Comparison of ENCODE assay signal across 9 cellular contexts in the genomic region with DNA sequence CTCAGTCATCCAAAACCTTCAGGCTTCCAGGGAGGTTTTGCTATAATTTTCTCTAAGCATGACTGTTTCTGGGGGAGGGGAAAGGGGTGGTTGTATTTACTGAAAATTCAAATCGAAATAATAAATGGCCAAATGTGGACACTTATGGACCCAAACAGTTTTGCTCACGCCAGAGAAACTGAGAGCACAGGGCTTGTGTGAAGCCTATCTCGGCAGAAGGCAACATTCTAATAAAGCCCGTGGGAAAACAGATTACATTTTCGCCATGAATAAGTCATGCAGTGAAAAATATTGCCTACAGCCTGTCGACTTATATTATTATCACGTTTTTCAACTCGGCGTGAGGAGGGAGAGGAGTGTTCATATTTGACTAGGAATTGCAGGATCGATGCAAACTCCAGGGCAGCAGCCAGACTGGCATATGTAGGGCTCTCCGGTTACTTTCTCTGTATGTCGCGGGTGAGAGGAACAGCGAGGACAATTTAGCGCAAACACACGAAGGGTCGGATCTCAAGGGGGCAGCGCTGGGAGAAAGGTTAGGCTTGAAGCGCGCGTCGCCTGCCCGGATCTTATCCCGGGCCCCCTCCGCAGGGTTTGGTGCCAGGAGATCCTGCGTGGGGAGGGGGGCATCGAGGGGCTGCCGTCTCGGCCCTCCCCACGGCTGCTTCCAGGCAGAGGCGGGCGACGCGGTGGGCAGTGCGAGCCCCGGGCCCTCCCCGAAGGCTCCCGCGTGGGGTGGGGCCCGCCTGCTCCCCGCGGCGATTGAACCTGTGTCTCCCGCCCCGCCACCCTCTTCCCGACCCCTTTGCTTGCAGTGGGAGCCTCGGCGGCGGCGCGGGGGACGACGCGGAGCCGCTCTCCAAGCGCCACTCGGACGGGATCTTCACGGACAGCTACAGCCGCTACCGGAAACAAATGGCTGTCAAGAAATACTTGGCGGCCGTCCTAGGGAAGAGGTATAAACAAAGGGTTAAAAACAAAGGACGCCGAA. TPM values are rescaled to one million over a fixed set of nuclear protein-coding genes. Genes with fewer than 3 reads are reported as not detected.
A peak's percentile ranks its signal among the peaks of the same experiment; 100 is the strongest.
DNase-seq lines count a peak whose midpoint lies in the region; ATAC-seq lines count a peak whose summit lies in the region.
"Had no signal": no experiment of that assay in that cellular context is flagged by ENCODE, and none has a peak within 500 bp of the region (broad histone marks: within the 10 kb centered on the region; RNA-seq: fewer than 3 reads in every experiment).

No MANE protein-coding gene starts in this region.

- H3K9me3 Mint-ChIP-seq in stimulated activated effector memory CD8-positive, alpha-beta T cell treated with anti-CD3 and anti-CD28 coated beads, Interleukin-12 subunit alpha, Interleukin-12 subunit beta, amount 100 ng/mL, for 72 hours = peaks cover 3% of the 10 kb centered on the region

- H3K27ac ChIP-seq in right cardiac atrium (ENCODE audit: low read length) = no peak overlapping the region

- no peaks in the 10 kb centered on the region for H3K4me1 ChIP-seq in NT2/D1 (ENCODE audit: insufficient read depth, insufficient read length)
- peaks cover 8% of the 10 kb centered on the region for H3K4me1 ChIP-seq in right cardiac atrium (ENCODE audit: control insufficient read depth, insufficient read depth, low read length)

- DNase-seq in SHP77 (lab: John Stamatoyannopoulos, UW) = peak; percentile 57 to 65
- DNase-seq in SHP77 treated with DMSO at 0.1 percent for 48 hours (lab: John Stamatoyannopoulos, UW) = no peak
- no peak for DNase-seq in NT2/D1 (ENCODE audit: low read depth, low spot score)
- peak in 1 of 3 donors; percentile 45 for DNase-seq in right cardiac atrium
- DNase-seq in stimulated activated effector memory CD8-positive, alpha-beta T cell treated with anti-CD3 and anti-CD28 coated beads, Interleukin-12 subunit alpha, Interleukin-12 subunit beta, amount 100 ng/mL, for 72 hours (ENCODE audit: low spot score in 2 of 2) = no peak
- DNase-seq in cerebellar cortex (ENCODE audit: low spot score) = no peak
- no peak for DNase-seq in stimulated activated CD4-positive, alpha-beta T cell treated with anti-CD3 and anti-CD28 coated beads, Interleukin-12 subunit alpha, Interleukin-12 subunit beta, amount 100 ng/mL, for 4 hours
- DNase-seq in effector CD4-positive, alpha-beta T cell = no peak

- no peak for ATAC-seq in right cardiac atrium
- ATAC-seq in stimulated activated effector memory CD8-positive, alpha-beta T cell treated with anti-CD3 and anti-CD28 coated beads, Interleukin-12 subunit alpha, Interleukin-12 subunit beta, amount 100 ng/mL, for 72 hours = no peak

- peaks cover 86% of the 10 kb centered on the region for H3K27me3 ChIP-seq in NT2/D1 (ENCODE audit: insufficient read depth, insufficient read length)
- peaks cover 3% of the 10 kb centered on the region for H3K27me3 ChIP-seq in right cardiac atrium (ENCODE audit: control insufficient read depth, insufficient read depth)

- H3K9me3 ChIP-seq in NT2/D1 (ENCODE audit: insufficient read depth, low read length) (no peaks in the 10 kb centered on the region), right cardiac atrium (ENCODE audit: control insufficient read depth, low read length) (no peaks in the 10 kb centered on the region)

- 3% methylated on average over 65 of the region's 65 CpGs for WGBS in right cardiac atrium

- no peaks in the 10 kb centered on the region for H3K36me3 ChIP-seq in NT2/D1 (ENCODE audit: insufficient read depth, insufficient read length, low read length)

- H3K4me3 Mint-ChIP-seq in stimulated activated effector memory CD8-positive, alpha-beta T cell treated with anti-CD3 and anti-CD28 coated beads, Interleukin-12 subunit alpha, Interleukin-12 subunit beta, amount 100 ng/mL, for 72 hours = peak overlapping the region; percentile 61

- H3K36me3 Mint-ChIP-seq in stimulated activated effector memory CD8-positive, alpha-beta T cell treated with anti-CD3 and anti-CD28 coated beads, Interleukin-12 subunit alpha, Interleukin-12 subunit beta, amount 100 ng/mL, for 72 hours = no peaks in the 10 kb centered on the region

- H3K4me1 Mint-ChIP-seq in stimulated activated effector memory CD8-positive, alpha-beta T cell treated with anti-CD3 and anti-CD28 coated beads, Interleukin-12 subunit alpha, Interleukin-12 subunit beta, amount 100 ng/mL, for 72 hours = peaks cover 22% of the 10 kb centered on the region

- H3K9ac ChIP-seq in NT2/D1 (ENCODE audit: insufficient read length, low read depth) = peak overlapping the region; percentile 21

- H3K4me3 ChIP-seq in NT2/D1 (ENCODE audit: insufficient read length, low read depth) (peak overlapping the region; percentile 32), right cardiac atrium (ENCODE audit: low read length) (peak overlapping the region; percentile 40)

- H3K27ac Mint-ChIP-seq in stimulated activated effector memory CD8-positive, alpha-beta T cell treated with anti-CD3 and anti-CD28 coated beads, Interleukin-12 subunit alpha, Interleukin-12 subunit beta, amount 100 ng/mL, for 72 hours = no peak overlapping the region

- intact Hi-C loops in right cardiac atrium (cut with DNase I) = loop anchor here in 1 of 4 donors (5.0 kb wide), 1 partner anchor 43 kb away; no protein-coding TSS in a partner anchor

RNA-seq across cellular contexts. Expression of gene ADCYAP1, which starts 4.3 kb away (rescaled TPM):
- under 1 TPM in 2 of 4 donors, not detected in 2; 0.33 to 0.40 TPM for total RNA-seq in right cardiac atrium
- 0.02 TPM for polyA plus RNA-seq in right cardiac atrium
- total RNA-seq: LHCN-M2 had no signal

Comparison
In these comparisons a context has a peak if more than half of its experiments do, and no peak if none do; other contexts are left out.
1. DNase-seq: peak in SHP77 (2 of 2); none in SHP77 treated with DMSO at 0.1 percent for 48 hours (single experiment), NT2/D1 (single experiment), stimulated activated effector memory CD8-positive, alpha-beta T cell treated with anti-CD3 and anti-CD28 coated beads, Interleukin-12 subunit alpha, Interleukin-12 subunit beta, amount 100 ng/mL, for 72 hours (0 of 2), cerebellar cortex (single experiment), stimulated activated CD4-positive, alpha-beta T cell treated with anti-CD3 and anti-CD28 coated beads, Interleukin-12 subunit alpha, Interleukin-12 subunit beta, amount 100 ng/mL, for 4 hours (single experiment) and effector CD4-positive, alpha-beta T cell (single experiment).